In genomic region chr19:35628565-35629331, GRCh38 we compare ENCODE assay signal across 8 cellular contexts. TPM values are rescaled to one million over a fixed set of nuclear protein-coding genes. Genes with fewer than 3 reads are reported as not detected.
DNase-seq lines count a peak whose midpoint lies in the region; ATAC-seq and TF ChIP-seq lines count a peak whose summit lies in the region.

RBM42 (plus strand) TSS chr19:35629036; CDS start chr19:35629154, 118 bp downstream.

- H3K27ac Mint-ChIP-seq in activated B cell treated with CpG ODN at 0.5 μM for 24 hours (peak within 1 kb of the TSS; percentile 93), immature natural killer cell (peak within 1 kb of the TSS; percentile 91 to 99 (median 98))

- ATAC-seq in HG03196 (IDR thresholded peaks at IDR 0.05; ENCODE audit: unreplicated experiment) (peak; percentile 94), activated B cell treated with CpG ODN at 0.5 μM for 24 hours (ENCODE audit: low read depth) (peak; percentile 99)

- POLR2A ChIA-PET in activated B cell treated with CpG ODN at 0.5 μM for 24 hours (lab: Charles Lee) = interaction anchor here (1.0 to 2.3 kb wide), 4 partner anchors 15 to 19 kb away, joined by 3 to 13 read pairs (median 6); partner anchors contain the start of genes COX6B1 and HAUS5

- H3K27me3 Mint-ChIP-seq in activated B cell treated with CpG ODN at 0.5 μM for 24 hours (no peaks in the 10 kb centered on the region), immature natural killer cell (ENCODE audit: low read depth in 3 of 3) (peaks cover 5 to 8% (median 5%) of the 10 kb centered on the region in 3 donors)

- no peaks in the 10 kb centered on the region for H3K9me3 Mint-ChIP-seq in activated B cell treated with CpG ODN at 0.5 μM for 24 hours
- no peaks in the 10 kb centered on the region for H3K9me3 Mint-ChIP-seq in immature natural killer cell

- TF ChIP-seq CTCF in activated B cell treated with CpG ODN at 0.5 μM for 24 hours (IDR thresholded peaks at IDR 0.05) = no peak

- peaks cover 41% of the 10 kb centered on the region for H3K36me3 Mint-ChIP-seq in activated B cell treated with CpG ODN at 0.5 μM for 24 hours (ENCODE audit: low read depth)
- H3K36me3 Mint-ChIP-seq in immature natural killer cell = peaks cover 13 to 26% (median 17%) of the 10 kb centered on the region in 3 donors

- CTCF ChIA-PET in activated B cell treated with CpG ODN at 0.5 μM for 24 hours (lab: Charles Lee) = no interaction called here

- H3K4me3 Mint-ChIP-seq in activated B cell treated with CpG ODN at 0.5 μM for 24 hours (peak within 1 kb of the TSS; percentile 99), immature natural killer cell (peak within 1 kb of the TSS; percentile 95 to 100 (median 99))

- in situ Hi-C loops in GM18951 (cut with MboI; ENCODE audit: low sequenced_read_pairs, unreplicated experiment) = no loop called here

- DNase-seq in AG08395 (ENCODE audit: low spot score) (peak; percentile 99), NCI-H345 (lab: John Stamatoyannopoulos, UW) (peak; percentile 100), activated B cell treated with CpG ODN at 0.5 μM for 24 hours (peak; percentile 96), caudate nucleus (lab: John Stamatoyannopoulos, UW) (peak; percentile 78 to 99 (median 94)), immature natural killer cell (peak; percentile 98 to 99 (median 98)), smooth muscle cell of the brain vasculature (ENCODE audit: low read depth, low spot score) (peak; percentile 97)

- TF ChIP-seq POLR2A in GM18951 (IDR thresholded peaks at IDR 0.05; ENCODE audit: extremely low read depth, insufficient read depth, insufficient read length) = peak; percentile 70

- peak within 1 kb of the TSS; percentile 71 for H3K27ac ChIP-seq in caudate nucleus (ENCODE audit: low read depth, low read length)

- peaks cover 17% of the 10 kb centered on the region for H3K4me1 Mint-ChIP-seq in activated B cell treated with CpG ODN at 0.5 μM for 24 hours
- H3K4me1 Mint-ChIP-seq in immature natural killer cell = peaks cover 23 to 36% of the 10 kb centered on the region in 2 donors

- intact Hi-C loops in activated B cell treated with CpG ODN at 0.5 μM for 24 hours (cut with micrococcal nuclease) = loop anchor here (1.0 to 2.0 kb wide), 5 partner anchors 16 to 89 kb away; partner anchors contain the start of genes COX6B1 and HAUS5

RNA-seq across cellular contexts. Expression of gene RBM42, which starts in this region (rescaled TPM):
- total RNA-seq in activated B cell treated with CpG ODN at 0.5 μM for 24 hours = 73.6 and 76.1 TPM in 2 replicates
- polyA plus RNA-seq in immature natural killer cell = 10 to 100 TPM; 51.4 to 91.8 (median 72.7) TPM

Comparison
In these comparisons a context has a peak if more than half of its experiments do, and no peak if none do; other contexts are left out.
1. Peak in every context shown above with its lines: DNase-seq, ATAC-seq and H3K27ac ChIP-seq.